In the genomic region with DNA sequence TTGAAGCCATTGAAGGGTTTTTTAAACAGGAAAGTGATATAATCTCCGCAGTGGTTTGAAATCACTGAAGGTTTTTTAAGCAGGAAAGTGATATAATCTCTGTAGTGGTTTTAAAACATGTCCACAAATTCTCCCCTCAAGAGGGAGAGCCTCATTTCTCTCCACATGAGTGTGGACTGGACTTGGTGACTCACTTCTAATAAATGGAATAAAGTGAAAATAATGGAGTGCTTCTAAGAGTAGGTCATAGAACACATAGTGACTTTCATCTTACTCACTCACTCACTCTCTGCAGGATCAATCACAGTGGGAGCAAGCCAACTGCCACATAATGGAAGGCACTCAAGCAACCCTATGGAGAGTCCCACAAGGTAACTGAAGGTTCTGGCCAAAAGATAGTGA, we compare ENCODE assay signal across 14 cellular contexts. TPM values are rescaled to one million over a fixed set of nuclear protein-coding genes. Genes with fewer than 3 reads are reported as not detected.
DNase-seq lines count a peak whose midpoint lies in the region; ATAC-seq, FAIRE-seq and TF ChIP-seq lines count a peak whose summit lies in the region.
"Had no signal": no experiment of that assay in that cellular context is flagged by ENCODE, and none has a peak within 500 bp of the region (broad histone marks: within the 10 kb centered on the region; RNA-seq: fewer than 3 reads in every experiment).

No MANE protein-coding gene starts in this region.

- H3K9me3 Mint-ChIP-seq in CD4-positive, CD25-positive, alpha-beta regulatory T cell, result peaks cover 0 to 13% (median 7%) of the 10 kb centered on the region in 7 donors

- WGBS in stomach, 5 donors, result 77 to 90% (median 84%) methylated on average over 1 of the region's 1 CpG
- WGBS in heart right ventricle, 2 donors, result 72 to 89% methylated on average over 1 of the region's 1 CpG

- no peak for ATAC-seq in CD4-positive, CD25-positive, alpha-beta regulatory T cell (ENCODE audit: low read depth in 2 of 2)
- ATAC-seq in heart right ventricle, result no peak

- peaks cover 7 to 11% of the 10 kb centered on the region in 2 experiments for H3K9me3 ChIP-seq in CD4-positive, CD25-positive, alpha-beta regulatory T cell (ENCODE audit: control insufficient read depth in 2 of 2, low read length in 2 of 2)
- peaks cover 3 to 13% (median 9%) of the 10 kb centered on the region in 4 donors for H3K9me3 ChIP-seq in stomach
- peaks cover 0 to 20% (median 11%) of the 10 kb centered on the region in 11 donors for H3K9me3 ChIP-seq in heart right ventricle
- peaks cover 13% of the 10 kb centered on the region for H3K9me3 ChIP-seq in left ventricle myocardium inferior (replicated peaks)
- H3K9me3 ChIP-seq: colonic mucosa, thoracic aorta had no signal

- no peaks in the 10 kb centered on the region for H3K4me1 ChIP-seq in CD4-positive, CD25-positive, alpha-beta regulatory T cell (ENCODE audit: control insufficient read depth, insufficient read depth, low read length, poor library complexity, severe bottlenecking)
- peaks cover 0 to 39% (median 12%) of the 10 kb centered on the region in 4 donors for H3K4me1 ChIP-seq in stomach
- peaks cover 3 to 56% (median 27%) of the 10 kb centered on the region in 9 donors for H3K4me1 ChIP-seq in heart right ventricle
- H3K4me1 ChIP-seq in left ventricle myocardium inferior, result peaks cover 47% of the 10 kb centered on the region
- H3K4me1 ChIP-seq: colonic mucosa had no signal

- peak overlapping the region in 1 of 4 donors; percentile 19 for H3K4me3 Mint-ChIP-seq in CD4-positive, CD25-positive, alpha-beta regulatory T cell
- H3K4me3 Mint-ChIP-seq: immature natural killer cell, neural progenitor cell had no signal

- H3K27ac ChIP-seq in CD4-positive, CD25-positive, alpha-beta regulatory T cell (ENCODE audit: insufficient read depth, low read length, poor library complexity, severe bottlenecking), result no peak overlapping the region
- H3K27ac ChIP-seq in stomach, result no peak overlapping the region
- no peak overlapping the region for H3K27ac ChIP-seq in heart right ventricle
- H3K27ac ChIP-seq in left ventricle myocardium inferior (replicated peaks), result no peak overlapping the region
- H3K27ac ChIP-seq: colonic mucosa, neural progenitor cell, thoracic aorta had no signal

- TF ChIP-seq POLR2A in stomach (IDR thresholded peaks at IDR 0.05), result no peak

- H3K36me3 ChIP-seq in CD4-positive, CD25-positive, alpha-beta regulatory T cell (ENCODE audit: control insufficient read depth, insufficient read depth, low read length), result no peaks in the 10 kb centered on the region
- H3K36me3 ChIP-seq in bronchial epithelial cell (ENCODE audit: control insufficient read depth, insufficient read depth, low read length) (no peaks in the 10 kb centered on the region), stomach (peaks cover 0 to 3% (median 0%) of the 10 kb centered on the region in 4 donors), heart right ventricle (no peaks in the 10 kb centered on the region), left ventricle myocardium inferior (peaks cover 12% of the 10 kb centered on the region)
- H3K36me3 ChIP-seq: colonic mucosa had no signal

- no peak for FAIRE-seq in bronchial epithelial cell (lab: Jason Lieb, UNC)

- TF ChIP-seq CTCF in bronchial epithelial cell (IDR thresholded peaks at IDR 0.05; ENCODE audit: insufficient read depth, low read length, severe bottlenecking) (no peak), stomach (IDR thresholded peaks at IDR 0.05) (no peak), heart right ventricle (IDR thresholded peaks at IDR 0.05) (no peak), left ventricle myocardium inferior (IDR thresholded peaks at IDR 0.05; ENCODE audit: borderline replicate concordance) (no peak)

- H3K27me3 ChIP-seq in CD4-positive, CD25-positive, alpha-beta regulatory T cell (ENCODE audit: control insufficient read depth, insufficient read depth, low read length), result no peaks in the 10 kb centered on the region
- H3K27me3 ChIP-seq in bronchial epithelial cell (ENCODE audit: control insufficient read depth, insufficient read depth, low read length) (no peaks in the 10 kb centered on the region), stomach (no peaks in the 10 kb centered on the region), heart right ventricle (no peaks in the 10 kb centered on the region), left ventricle myocardium inferior (ENCODE audit: low read depth) (no peaks in the 10 kb centered on the region)
- H3K27me3 ChIP-seq: colonic mucosa, neural progenitor cell had no signal

- peak overlapping the region in 2 of 3 donors; percentile 3 to 18 for H3K27ac Mint-ChIP-seq in CD4-positive, CD25-positive, alpha-beta regulatory T cell
- H3K27ac Mint-ChIP-seq: immature natural killer cell, neural progenitor cell had no signal

- intact Hi-C loops in stomach (cut with DNase I; ENCODE audit: low total_unique reads) (no loop called here), heart right ventricle (cut with DNase I) (no loop called here), left ventricle myocardium inferior (cut with micrococcal nuclease) (no loop called here)

- H3K27me3 Mint-ChIP-seq in CD4-positive, CD25-positive, alpha-beta regulatory T cell, result no peaks in the 10 kb centered on the region

- H3K4me3 ChIP-seq in CD4-positive, CD25-positive, alpha-beta regulatory T cell (ENCODE audit: low read depth, low read length), result peak overlapping the region; percentile 29
- H3K4me3 ChIP-seq in bronchial epithelial cell (ENCODE audit: low read depth, low read length) (no peak overlapping the region), stomach (no peak overlapping the region), heart right ventricle (no peak overlapping the region), left ventricle myocardium inferior (no peak overlapping the region)
- H3K4me3 ChIP-seq: colonic mucosa, neural progenitor cell, thoracic aorta had no signal

- peak in 1 of 3 donors; percentile 15 for DNase-seq in CD4-positive, CD25-positive, alpha-beta regulatory T cell
- DNase-seq in LoVo (ENCODE audit: low spot score), result peak; percentile 32
- DNase-seq in bronchial epithelial cell (ENCODE audit: low read depth), result peak; percentile 89
- peak; percentile 33 for DNase-seq in myocyte (ENCODE audit: low read depth)
- DNase-seq in stomach, result no peak
- no peak for DNase-seq in heart right ventricle
- no peak for DNase-seq in NK-92 (lab: John Stamatoyannopoulos, UW; ENCODE audit: unreplicated experiment)
- no peak for DNase-seq in left ventricle myocardium inferior
- DNase-seq: colonic mucosa; immature natural killer cell; NCI-H526 treated with DMSO at 0.1 percent for 48 hours; stimulated activated CD4-positive, alpha-beta T cell treated with anti-CD3 and anti-CD28 coated beads, Interleukin-4, amount 100 ng/mL, for 1 hour had no signal

- peaks cover 5% of the 10 kb centered on the region for H3K36me3 Mint-ChIP-seq in CD4-positive, CD25-positive, alpha-beta regulatory T cell

- no peak for TF ChIP-seq EP300 in stomach (IDR thresholded peaks at IDR 0.05)

- peaks cover 12 to 36% (median 17%) of the 10 kb centered on the region in 4 donors for H3K4me1 Mint-ChIP-seq in CD4-positive, CD25-positive, alpha-beta regulatory T cell
- H3K4me1 Mint-ChIP-seq: neural progenitor cell had no signal

RNA-seq across cellular contexts. Expression of a gene that starts 12.0 kb away (rescaled TPM):
- total RNA-seq in CD4-positive, CD25-positive, alpha-beta regulatory T cell, result 10.6 TPM
- 10 to 100 TPM in 1 of 4 donors, 1 to 10 TPM in 3; 2.2 to 10.1 (median 5.4) TPM for polyA plus RNA-seq in CD4-positive, CD25-positive, alpha-beta regulatory T cell
- total RNA-seq in bronchial epithelial cell, result 15.9 and 63.4 TPM in 2 replicates
- total RNA-seq in myocyte, result 45.6 and 93.6 TPM in 2 replicates
- polyA plus RNA-seq in myocyte (2012), result 7.9 TPM
- total RNA-seq in stomach, result 10 to 100 TPM; 15.6 to 87.0 (median 56.2) TPM
- polyA plus RNA-seq in stomach, result 10 to 100 TPM; 33.3 to 71.0 (median 51.3) TPM
- 10 to 100 TPM; 48.5 to 75.4 (median 63.2) TPM for total RNA-seq in heart right ventricle
- 100 to 1,000 TPM in 1 of 2 donors, 10 to 100 TPM in 1; 42.7 to 115 TPM for polyA plus RNA-seq in heart right ventricle
- total RNA-seq in left ventricle myocardium inferior, result 78.2 TPM

Comparison
In these comparisons a context has a peak if more than half of its experiments do, and no peak if none do; other contexts are left out.
1. DNase-seq: peak in LoVo (single experiment), bronchial epithelial cell (single experiment) and myocyte (single experiment); none in stomach (single experiment), heart right ventricle (0 of 2), NK-92 (single experiment) and left ventricle myocardium inferior (single experiment).